Comparison of ENCODE assay signal across 18 cellular contexts in the genomic region with DNA sequence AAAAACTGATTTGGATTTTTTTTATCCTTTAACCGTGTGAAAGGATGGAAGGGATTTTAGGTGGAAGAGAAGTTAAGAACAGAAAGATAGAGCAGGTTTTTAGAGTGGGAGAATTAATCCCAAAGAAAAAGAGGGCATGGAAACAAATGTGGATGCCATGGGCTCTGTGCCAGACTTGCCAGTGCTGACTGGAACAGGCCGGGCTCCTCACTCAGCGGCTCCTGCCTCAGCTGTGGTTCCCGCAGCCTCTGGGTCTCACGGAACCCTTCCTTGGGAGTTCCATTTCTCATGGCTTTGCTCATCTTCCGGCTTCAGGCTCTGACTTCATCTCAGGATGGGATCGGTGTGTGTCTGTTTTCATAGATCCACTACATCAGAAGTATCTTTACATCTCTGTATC.
A peak's percentile ranks its signal among the peaks of the same experiment; 100 is the strongest.
DNase-seq lines count a peak whose midpoint lies in the region.
"Had no signal": no experiment of that assay in that cellular context is flagged by ENCODE, and none has a peak within 500 bp of the region (broad histone marks: within the 10 kb centered on the region; RNA-seq: fewer than 3 reads in every experiment).

No MANE protein-coding gene starts in this region.

- DNase-seq in DMS 273 (lab: John Stamatoyannopoulos, UW; ENCODE audit: unreplicated experiment): peak; percentile 11
- no peak for DNase-seq in DMS 273 treated with DMSO at 0.1 percent for 48 hours (lab: John Stamatoyannopoulos, UW)
- peak; percentile 31 for DNase-seq in midbrain (lab: John Stamatoyannopoulos, UW)
- peak; percentile 57 for DNase-seq in superior temporal gyrus (ENCODE audit: extremely low spot score)
- no peak for DNase-seq in HUDEP-2 (lab: John Stamatoyannopoulos, UW; ENCODE audit: unreplicated experiment in 76 of 76)
- no peak for DNase-seq in stimulated activated CD4-positive, alpha-beta T cell treated with anti-CD3 and anti-CD28 coated beads, Interleukin-15, amount 100 ng/mL, for 24 hours
- DNase-seq in HuH-7.5 (ENCODE audit: low spot score): no peak
- DNase-seq: AML-193, GDM1, H9, IMR-90, NCI-H1417, NCI-H187 treated with DMSO at 0.1 percent for 48 hours, NCI-H2171, NCI-H446, NCI-H526 treated with DMSO at 0.1 percent for 48 hours had no signal

- peak overlapping the region; percentile 29 for H3K27ac ChIP-seq in cingulate gyrus (ENCODE audit: low read depth, low read length)
- H3K27ac ChIP-seq: 22Rv1 had no signal

Comparison
In these comparisons a context has a peak if more than half of its experiments do, and no peak if none do; other contexts are left out.
1. DNase-seq: peak in DMS 273 (single experiment), midbrain (single experiment) and superior temporal gyrus (single experiment); none in DMS 273 treated with DMSO at 0.1 percent for 48 hours (single experiment), HUDEP-2 (0 of 76), stimulated activated CD4-positive, alpha-beta T cell treated with anti-CD3 and anti-CD28 coated beads, Interleukin-15, amount 100 ng/mL, for 24 hours (single experiment) and HuH-7.5 (single experiment).